Comparison of ENCODE assay signal across 7 cellular contexts in genomic region chr6:33696538-33697518, GRCh38. TPM values are rescaled to one million over a fixed set of nuclear protein-coding genes. Genes with fewer than 3 reads are reported as not detected.
A peak's percentile ranks its signal among the peaks of the same experiment; 100 is the strongest.
DNase-seq lines count a peak whose midpoint lies in the region; ATAC-seq, FAIRE-seq and TF ChIP-seq lines count a peak whose summit lies in the region.

No MANE protein-coding gene starts in this region.

- BruUV-seq in K562 (replicated peaks; lab: Mats Ljungman, UMichigan): no TSS peak

- H2AFZ ChIP-seq in GM23248: no peak overlapping the region
- no peak overlapping the region for H2AFZ ChIP-seq in K562 (ENCODE audit: low read depth, low read length)
- no peak overlapping the region for H2AFZ ChIP-seq in MM.1S (ENCODE audit: low read length)

- H3K36me3 ChIP-seq in GM23248 (ENCODE audit: low read depth): peaks cover 12% of the 10 kb centered on the region; the same call in 1 of the 2 replicates
- H3K36me3 ChIP-seq in K562 (ENCODE audit: control insufficient read depth, insufficient read depth, low read length): peaks cover 98% of the 10 kb centered on the region
- peaks cover 0 to 73% of the 10 kb centered on the region in 2 donors for H3K36me3 ChIP-seq in left lung
- peaks cover 5% of the 10 kb centered on the region; the same call in 1 of the 2 replicates for H3K36me3 ChIP-seq in MM.1S (replicated peaks; ENCODE audit: insufficient read depth, low read length)

- POLR2A ChIA-PET in K562 (lab: Yijun Ruan, JAX): interaction anchor here (0.6 to 1.4 kb wide), 4 partner anchors 9 to 94 kb away, joined by 3 to 6 read pairs (median 4); partner anchors contain the start of gene UQCC2

- H3K4me1 ChIP-seq in GM23248 (ENCODE audit: insufficient read depth) (peaks cover 48% of the 10 kb centered on the region), K562 (replicated peaks in 1 of 2; ENCODE audit: control insufficient read depth in 2 of 2, insufficient read depth in 2 of 2, low read length in 2 of 2) (peaks cover 5 to 22% of the 10 kb centered on the region in 2 experiments; a peak in 4 of 5 replicates), left lung (peaks cover 14 to 77% of the 10 kb centered on the region in 2 donors), MM.1S (ENCODE audit: low read length) (no peaks in the 10 kb centered on the region)

- H3K79me2 ChIP-seq in GM23248 (ENCODE audit: insufficient read depth) (no peaks in the 10 kb centered on the region), K562 (ENCODE audit: control insufficient read depth, insufficient read depth, low read length) (no peaks in the 10 kb centered on the region), MM.1S (ENCODE audit: low read length) (no peaks in the 10 kb centered on the region)

- TF ChIP-seq EP300 in K562 (IDR thresholded peaks at IDR 0.05; ENCODE audit: low read length): no peak

- H3K9me3 ChIP-seq in GM23248 (ENCODE audit: low read depth): no peaks in the 10 kb centered on the region
- H3K9me3 ChIP-seq in K562 (replicated peaks; ENCODE audit: control insufficient read depth, insufficient read depth, low read depth, low read length): no peaks in the 10 kb centered on the region
- H3K9me3 ChIP-seq in left lung: no peaks in the 10 kb centered on the region
- no peaks in the 10 kb centered on the region for H3K9me3 ChIP-seq in MM.1S (replicated peaks; ENCODE audit: insufficient read depth, low read length)

- TF ChIP-seq CTCF in K562 (IDR thresholded peaks at IDR 0.05 in 2 of 3, conservative IDR thresholded peaks at IDR 0.05 in 1 of 3; ENCODE audit: insufficient read depth in 2 of 3, low read depth in 1 of 3, low read length in 3 of 3) (no peak), left lung (IDR thresholded peaks at IDR 0.05) (no peak), MM.1S (IDR thresholded peaks at IDR 0.05; ENCODE audit: low read length) (no peak)

- CTCF ChIA-PET in K562 (lab: Yijun Ruan, JAX; ENCODE audit: low intra/inter-chr PET ratio): interaction anchor here (0.6 to 1.0 kb wide), 2 partner anchors 11 to 111 kb away, joined by 3 read pairs; no protein-coding TSS in a partner anchor

- no peaks in the 10 kb centered on the region for H3K9me2 ChIP-seq in GM23248 (ENCODE audit: insufficient read depth)
- no peaks in the 10 kb centered on the region for H3K9me2 ChIP-seq in MM.1S (replicated peaks; ENCODE audit: insufficient read depth, low read length)

- no peak overlapping the region for H3K4me2 ChIP-seq in GM23248 (ENCODE audit: unreplicated experiment)
- H3K4me2 ChIP-seq in K562 (ENCODE audit: insufficient read depth, low read length): no peak overlapping the region
- no peak overlapping the region for H3K4me2 ChIP-seq in MM.1S (ENCODE audit: low read depth, low read length)

- H3F3A ChIP-seq in GM23248 (ENCODE audit: insufficient read depth): peaks cover 39% of the 10 kb centered on the region
- H3F3A ChIP-seq in MM.1S (ENCODE audit: insufficient read depth, low read length): 0 out of 2 replicates have a peak, but pooled peaks cover 6% of the 10 kb centered on the region

- H3K27me3 ChIP-seq in GM23248 (replicated peaks; ENCODE audit: insufficient read depth): no peaks in the 10 kb centered on the region
- no peaks in the 10 kb centered on the region for H3K27me3 ChIP-seq in K562 (ENCODE audit: control insufficient read depth in 2 of 2, insufficient read depth in 2 of 2, low read length in 2 of 2)
- H3K27me3 ChIP-seq in left lung: no peaks in the 10 kb centered on the region
- no peaks in the 10 kb centered on the region for H3K27me3 ChIP-seq in MM.1S (replicated peaks; ENCODE audit: insufficient read depth, low read length)

- FAIRE-seq in K562 (lab: Jason Lieb, UNC): no peak

- H3K27ac ChIP-seq in GM23248: peak overlapping the region; percentile 42
- H3K27ac ChIP-seq in K562 (ENCODE audit: extremely low read depth, low read depth, low read length): no peak overlapping the region
- H3K27ac ChIP-seq in left lung: peak overlapping the region; percentile 51 to 59
- H3K27ac ChIP-seq in MM.1S (ENCODE audit: low read length): no peak overlapping the region

- H3K4me3 ChIP-seq in GM23248: no peak overlapping the region
- no peak overlapping the region for H3K4me3 ChIP-seq in K562
- no peak overlapping the region for H3K4me3 ChIP-seq in left lung
- H3K4me3 ChIP-seq in MM.1S (ENCODE audit: low read length): no peak overlapping the region

- intact Hi-C loops in K562 (cut with micrococcal nuclease): no loop called here
- intact Hi-C loops in left lung (cut with DNase I): no loop called here

- DNase-seq in GM23248: peak; percentile 68
- peak; percentile 81 for DNase-seq in NCI-H345 treated with DMSO at 0.1 percent for 48 hours (lab: John Stamatoyannopoulos, UW; ENCODE audit: unreplicated experiment)
- no peak for DNase-seq in K562 (ENCODE audit: extremely low read depth in 1 of 4, low spot score in 3 of 4)
- no peak for DNase-seq in left lung
- DNase-seq in MM.1S: no peak
- DNase-seq in effector CD8-positive, alpha-beta T cell (lab: John Stamatoyannopoulos, UW): no peak
- DNase-seq in NOMO-1 (lab: John Stamatoyannopoulos, UW; ENCODE audit: unreplicated experiment in 2 of 2): no peak

- no peaks in the 10 kb centered on the region for H3K9me1 ChIP-seq in K562 (ENCODE audit: control insufficient read depth, insufficient read depth, low read length)

- no peak for ATAC-seq in K562
- peak; percentile 17 for ATAC-seq in left lung

- in situ Hi-C loops in GM23248 (cut with MboI): no loop called here
- in situ Hi-C loops in K562 (cut with MboI): no loop called here

- WGBS in GM23248 (ENCODE audit: low coverage in 1 of 2, low lambda C conversion rate in 2 of 2, missing lambda C conversion rate in 2 of 2), 2 experiments: 76 to 80% methylated on average over 15 of the region's 15 CpGs
- 85% methylated on average over 15 of the region's 15 CpGs for WGBS in K562 (ENCODE audit: insufficient coverage, low coverage, missing lambda C conversion rate)

- no peak for TF ChIP-seq POLR2A in K562 (conservative IDR thresholded peaks at IDR 0.05)

- H3K9ac ChIP-seq in GM23248 (peak overlapping the region; percentile 31; the same call in 1 of the 2 replicates), K562 (ENCODE audit: insufficient read depth in 1 of 2, low read depth in 2 of 2, low read length in 2 of 2) (no peak overlapping the region), MM.1S (ENCODE audit: low read length) (no peak overlapping the region)

- H4K20me1 ChIP-seq in GM23248 (ENCODE audit: insufficient read depth) (no peaks in the 10 kb centered on the region), K562 (replicated peaks; ENCODE audit: control insufficient read depth, insufficient read depth, low read length) (peaks cover 9% of the 10 kb centered on the region; the same call in 1 of the 2 replicates), MM.1S (ENCODE audit: insufficient read depth, low read length) (no peaks in the 10 kb centered on the region)

- no peak for TF ChIP-seq RAD21 in K562 (CRISPR knock-in tag; conservative IDR thresholded peaks at IDR 0.05 in 1 of 2, IDR thresholded peaks at IDR 0.05 in 1 of 2)

RNA-seq across cellular contexts. Expression of gene UQCC2, which starts 14.7 kb away (rescaled TPM):
- 11.4 and 31.7 TPM in 2 replicates for total RNA-seq in GM23248 (2014; rRNA removed; shearing (Covaris generic))
- polyA plus RNA-seq in GM23248 (2016; fragmentation: Nextera tagmentation; extraction: Ambion mirVana) (134 and 138 TPM in 2 replicates), K562 (2011; rRNA removed) (128 and 161 TPM in 2 replicates), K562 (2014; fragmentation: Illumina TruSeq; extraction: Trizol) (110 and 119 TPM in 2 replicates), K562 (2014; fragmentation: Nextera tagmentation; extraction: Ambion mirVana) (100 to 1,000 TPM; 832 to 927 TPM), K562 (2014; rRNA removed) (58.5 and 98.3 TPM in 2 replicates)
- total RNA-seq in K562 (2011; cell fraction: chromatin; rRNA removed; ENCODE audit: low replicate concordance): 19.9 and 36.1 TPM in 2 replicates
- total RNA-seq in K562 (2011; cell fraction: nucleolus; rRNA removed): 29.5 and 31.9 TPM in 2 replicates
- total RNA-seq in K562 (2011; cell fraction: nucleoplasm; rRNA removed): 27.8 and 33.5 TPM in 2 replicates
- total RNA-seq in K562 (2014; rRNA removed) (63.3 and 92.9 TPM in 2 replicates), K562 (2014; rRNA removed; fragmentation: Illumina TruSeq; extraction: Trizol) (140 and 158 TPM in 2 replicates), K562 (2015; rRNA removed; fragmentation: Illumina TruSeq; extraction: Trizol) (113 and 133 TPM in 2 replicates), K562 (2021) (161 and 179 TPM in 2 replicates), left lung (10 to 100 TPM; 60.3 to 73.7 TPM)
- 49.2 and 81.5 TPM in 2 replicates for polyA plus RNA-seq in K562 (2011; cell fraction: cytosol; rRNA removed)
- 67.5 and 72.8 TPM in 2 replicates for polyA plus RNA-seq in K562 (2011; cell fraction: nucleus; rRNA removed)
- 166 and 322 TPM in 2 replicates for polyA plus RNA-seq in K562 (2012)
- 17.7 and 23.0 TPM in 2 replicates for polyA minus RNA-seq in K562 (2011; rRNA and poly(A)+ RNA removed)
- polyA minus RNA-seq in K562 (2011; cell fraction: cytosol; rRNA and poly(A)+ RNA removed): 19.1 and 24.0 TPM in 2 replicates
- polyA minus RNA-seq in K562 (2011; cell fraction: nucleus; rRNA and poly(A)+ RNA removed): 17.8 and 17.9 TPM in 2 replicates

RNA-seq across cellular contexts. Expression of gene IP6K3, which starts 49.9 kb away (rescaled TPM):
- total RNA-seq in GM23248 (2014; rRNA removed; shearing (Covaris generic)): not detected in 2 replicates
- 0.08 TPM in 1 of 2 replicates, not detected in the other for polyA plus RNA-seq in GM23248 (2016; fragmentation: Nextera tagmentation; extraction: Ambion mirVana)
- total RNA-seq in K562 (2011; cell fraction: chromatin; rRNA removed; ENCODE audit: low replicate concordance): not detected in 2 replicates
- not detected in 2 replicates for total RNA-seq in K562 (2011; cell fraction: nucleolus; rRNA removed)
- not detected in 2 replicates for total RNA-seq in K562 (2011; cell fraction: nucleoplasm; rRNA removed)
- total RNA-seq in K562 (2014; rRNA removed): not detected in 2 replicates
- not detected in 2 replicates for total RNA-seq in K562 (2014; rRNA removed; fragmentation: Illumina TruSeq; extraction: Trizol)
- total RNA-seq in K562 (2015; rRNA removed; fragmentation: Illumina TruSeq; extraction: Trizol): not detected in 2 replicates
- total RNA-seq in K562 (2021): not detected in 2 replicates
- polyA plus RNA-seq in K562 (2011; rRNA removed): not detected in 2 replicates
- not detected in 2 replicates for polyA plus RNA-seq in K562 (2011; cell fraction: cytosol; rRNA removed)
- polyA plus RNA-seq in K562 (2011; cell fraction: nucleus; rRNA removed): not detected in 2 replicates
- polyA plus RNA-seq in K562 (2012): not detected in 2 replicates
- not detected in 2 replicates for polyA plus RNA-seq in K562 (2014; fragmentation: Illumina TruSeq; extraction: Trizol)
- not detected for polyA plus RNA-seq in K562 (2014; fragmentation: Nextera tagmentation; extraction: Ambion mirVana)
- polyA plus RNA-seq in K562 (2014; rRNA removed): not detected in 2 replicates
- not detected in 2 replicates for polyA minus RNA-seq in K562 (2011; rRNA and poly(A)+ RNA removed)
- not detected in 2 replicates for polyA minus RNA-seq in K562 (2011; cell fraction: cytosol; rRNA and poly(A)+ RNA removed)
- not detected in 2 replicates for polyA minus RNA-seq in K562 (2011; cell fraction: nucleus; rRNA and poly(A)+ RNA removed)
- 1 to 10 TPM in 1 of 2 donors, under 1 TPM in 1; 0.87 to 3.4 TPM for total RNA-seq in left lung

Comparison
In these comparisons a context has a peak if more than half of its experiments do, and no peak if none do; other contexts are left out.
1. DNase-seq: peak in GM23248 (single experiment) and NCI-H345 treated with DMSO at 0.1 percent for 48 hours (single experiment); none in K562 (0 of 4), left lung (0 of 2), MM.1S (single experiment), effector CD8-positive, alpha-beta T cell (single experiment) and NOMO-1 (0 of 2).
2. H3K27ac ChIP-seq: peak in GM23248 (single experiment) and left lung (2 of 2); none in K562 (single experiment) and MM.1S (single experiment).